Comparison of ENCODE assay signal across 9 cellular contexts in genomic region chr12:46374286-46374685, GRCh38. TPM values are rescaled to one million over a fixed set of nuclear protein-coding genes. Genes with fewer than 3 reads are reported as not detected.
A peak's percentile ranks its signal among the peaks of the same experiment; 100 is the strongest.
DNase-seq lines count a peak whose midpoint lies in the region; ATAC-seq and TF ChIP-seq lines count a peak whose summit lies in the region.
"Had no signal": no experiment of that assay in that cellular context is flagged by ENCODE, and none has a peak within 500 bp of the region (broad histone marks: within the 10 kb centered on the region; RNA-seq: fewer than 3 reads in every experiment).

No MANE protein-coding gene starts in this region.

- H3K36me3 Mint-ChIP-seq in H9 (ENCODE audit: insufficient read depth in 1 of 3, low read depth in 3 of 3), result peaks cover 24 to 32% (median 30%) of the 10 kb centered on the region in 3 experiments
- peaks cover 2% of the 10 kb centered on the region for H3K36me3 Mint-ChIP-seq in T-helper 17 cell (ENCODE audit: low read depth)

- TF ChIP-seq POLR2A in gastroesophageal sphincter (IDR thresholded peaks at IDR 0.05), result no peak
- no peak for TF ChIP-seq POLR2A in spleen (IDR thresholded peaks at IDR 0.05)

- H4K20me1 ChIP-seq in H9 (ENCODE audit: control insufficient read depth, insufficient read depth, insufficient read length), result no peaks in the 10 kb centered on the region

- peak overlapping the region; percentile 96 for H3K4me2 ChIP-seq in H9 (ENCODE audit: insufficient read depth, insufficient read length, low read length)

- H3K4me1 Mint-ChIP-seq in H9 (peaks cover 46% of the 10 kb centered on the region in 2 experiments), T-helper 17 cell (peaks cover 33% of the 10 kb centered on the region)

- H3K27me3 Mint-ChIP-seq in H9 (ENCODE audit: low read depth) (peaks cover 6% of the 10 kb centered on the region), T-helper 17 cell (no peaks in the 10 kb centered on the region)

- H3K36me3 ChIP-seq in gastroesophageal sphincter (peaks cover 4 to 19% of the 10 kb centered on the region in 2 donors), spleen (peaks cover 0 to 19% (median 15%) of the 10 kb centered on the region in 6 donors)

- no peak overlapping the region; a peak in 1 of 7 replicates for H3K27ac Mint-ChIP-seq in H9
- H3K27ac Mint-ChIP-seq in T-helper 17 cell, result peak overlapping the region; percentile 99

- H3K27me3 ChIP-seq in H9 (ENCODE audit: insufficient read depth, low read length), result no peaks in the 10 kb centered on the region
- no peaks in the 10 kb centered on the region for H3K27me3 ChIP-seq in gastroesophageal sphincter
- no peaks in the 10 kb centered on the region for H3K27me3 ChIP-seq in spleen (replicated peaks in 1 of 7)
- H3K27me3 ChIP-seq: left lung had no signal

- no CpG with 5 or more reads among the region's 1 CpG for WGBS in H9 (ENCODE audit: extremely low coverage, insufficient read length, low lambda C conversion rate)
- WGBS in gastroesophageal sphincter (ENCODE audit: low coverage in 1 of 2), 2 donors, result 83% methylated on average over 1 of the region's 1 CpG
- WGBS in spleen, 5 donors, result 30 to 49% (median 36%) methylated on average over 1 of the region's 1 CpG

- no peak for DNase-seq in H9
- DNase-seq in T-helper 17 cell, result no peak
- DNase-seq in spleen, result no peak
- DNase-seq in activated effector memory CD4-positive, alpha-beta T cell treated with anti-CD3 and anti-CD28 coated beads, Interleukin-2, amount 50 U/mL, for 16 hours, result no peak
- no peak for DNase-seq in iPS-NIHi7 (ENCODE audit: extremely low spot score)
- DNase-seq in caudate nucleus (lab: John Stamatoyannopoulos, UW), result no peak
- DNase-seq: left lung had no signal

- H3K4me3 Mint-ChIP-seq in H9, result peak overlapping the region; percentile 97 to 99; a peak in 4 of 5 replicates
- H3K4me3 Mint-ChIP-seq in T-helper 17 cell, result peak overlapping the region; percentile 93

- no peaks in the 10 kb centered on the region for H3K79me1 ChIP-seq in H9 (ENCODE audit: insufficient read depth, low read depth, low read length, poor library complexity, severe bottlenecking)

- no peak overlapping the region for H2BK12ac ChIP-seq in H9 (ENCODE audit: insufficient read length, low read depth, low read length)

- H3K9ac ChIP-seq in H9 (ENCODE audit: extremely low read depth, insufficient read length, low read length), result no peak overlapping the region

- intact Hi-C loops in spleen (cut with DNase I; ENCODE audit: low total_unique reads), result no loop called here

- no peak overlapping the region for H3K4me3 ChIP-seq in gastroesophageal sphincter
- peak overlapping the region in 2 of 8 donors; percentile 97 to 98 for H3K4me3 ChIP-seq in spleen

- peaks cover 6 to 8% of the 10 kb centered on the region in 2 experiments; a peak in 4 of 5 replicates for H3K9me3 Mint-ChIP-seq in H9

- H3K4me1 ChIP-seq in H9 (ENCODE audit: insufficient read depth, low read length) (no peaks in the 10 kb centered on the region; the same call in 1 of the 2 replicates), gastroesophageal sphincter (peaks cover 0 to 26% (median 7%) of the 10 kb centered on the region in 3 donors), spleen (peaks cover 15 to 38% (median 30%) of the 10 kb centered on the region in 6 donors)

- no peak for TF ChIP-seq CTCF in H9 (conservative IDR thresholded peaks at IDR 0.05)
- TF ChIP-seq CTCF in gastroesophageal sphincter (IDR thresholded peaks at IDR 0.05), result no peak
- TF ChIP-seq CTCF in spleen (IDR thresholded peaks at IDR 0.05 in 8 of 11, conservative IDR thresholded peaks at IDR 0.05 in 3 of 11), result no peak

- H3K79me2 ChIP-seq in H9 (ENCODE audit: insufficient read depth, low read length), result peaks cover 20% of the 10 kb centered on the region; the same call in 1 of the 2 replicates

- no peak overlapping the region for H2BK20ac ChIP-seq in H9 (ENCODE audit: low read depth, low read length, poor library complexity, severe bottlenecking)

- no peak overlapping the region for H4K91ac ChIP-seq in H9 (ENCODE audit: insufficient read length, low read depth, low read length)

- H3K9me3 ChIP-seq in H9 (ENCODE audit: control insufficient read depth, low read depth, low read length), result no peaks in the 10 kb centered on the region
- H3K9me3 ChIP-seq in T-helper 17 cell (ENCODE audit: control insufficient read depth, low read length, poor library complexity, severe bottlenecking), result no peaks in the 10 kb centered on the region
- H3K9me3 ChIP-seq in gastroesophageal sphincter, result no peaks in the 10 kb centered on the region
- H3K9me3 ChIP-seq in spleen, result no peaks in the 10 kb centered on the region
- H3K9me3 ChIP-seq: left lung had no signal

- no peak overlapping the region for H3T11ph ChIP-seq in H9 (ENCODE audit: low read length)

- ATAC-seq in T-helper 17 cell (no peak), gastroesophageal sphincter (no peak), GM21423 (IDR thresholded peaks at IDR 0.05; ENCODE audit: unreplicated experiment) (no peak)
- ATAC-seq: left lung had no signal

- H3K27ac ChIP-seq in H9 (ENCODE audit: insufficient read length, low read depth, low read length) (no peak overlapping the region), gastroesophageal sphincter (peak overlapping the region in 3 of 4 donors; percentile 96 to 100 (median 99)), spleen (peak overlapping the region in 5 of 8 donors; percentile 94 to 100 (median 99)), caudate nucleus (ENCODE audit: low read depth, low read length) (no peak overlapping the region)

- no peak overlapping the region for H4K5ac ChIP-seq in H9 (ENCODE audit: insufficient read length, low read depth, low read length)

- no peak overlapping the region for H2BK120ac ChIP-seq in H9 (ENCODE audit: low read depth, low read length, poor library complexity, severe bottlenecking)

- H3K56ac ChIP-seq in H9 (ENCODE audit: insufficient read length, low read depth, low read length), result no peak overlapping the region

- H2BK5ac ChIP-seq in H9 (ENCODE audit: insufficient read length, low read length), result no peak overlapping the region

- no peak overlapping the region for H2AFZ ChIP-seq in H9 (ENCODE audit: low read length)

- H2AK5ac ChIP-seq in H9 (ENCODE audit: insufficient read length, low read length), result no peak overlapping the region

- no peak overlapping the region for H3K14ac ChIP-seq in H9 (ENCODE audit: insufficient read depth, low read length)

- TF ChIP-seq EP300 in gastroesophageal sphincter (IDR thresholded peaks at IDR 0.05), result no peak

- no peak overlapping the region for H3K4ac ChIP-seq in H9 (ENCODE audit: low read depth, low read length)

- peaks cover 10% of the 10 kb centered on the region for H3K23me2 ChIP-seq in H9 (ENCODE audit: insufficient read length, low read depth, low read length, poor library complexity, severe bottlenecking)

- H3K23ac ChIP-seq in H9 (ENCODE audit: insufficient read length, low read depth, low read length), result no peak overlapping the region

- no peak overlapping the region for H3K18ac ChIP-seq in H9 (ENCODE audit: insufficient read length, low read depth, low read length)

- no peak overlapping the region for H4K8ac ChIP-seq in H9 (replicated peaks; ENCODE audit: insufficient read length, low read depth, low read length)

- no peak overlapping the region for H2BK15ac ChIP-seq in H9 (ENCODE audit: low read depth, low read length)

RNA-seq across cellular contexts. Expression of gene SLC38A2, which starts 1.7 kb away (rescaled TPM):
- total RNA-seq in H9 (2021), result 421 and 453 TPM in 2 replicates
- total RNA-seq in T-helper 17 cell, result 100 to 1,000 TPM; 124 to 173 TPM
- 100 to 1,000 TPM; 175 to 271 (median 263) TPM for total RNA-seq in gastroesophageal sphincter
- total RNA-seq in spleen, result 100 to 1,000 TPM; 118 to 297 (median 211) TPM
- 10 to 100 TPM; 40.7 to 55.9 (median 49.8) TPM for polyA plus RNA-seq in spleen

Comparison
In these comparisons a context has a peak if more than half of its experiments do, and no peak if none do; other contexts are left out.
1. H3K27ac ChIP-seq: peak in gastroesophageal sphincter (3 of 4) and spleen (5 of 8); none in H9 (single experiment) and caudate nucleus (single experiment).